Comparison of ENCODE assay signal across 11 cellular contexts in genomic region chr17:68103148-68103547, GRCh38.
A peak's percentile ranks its signal among the peaks of the same experiment; 100 is the strongest.
DNase-seq lines count a peak whose midpoint lies in the region; ATAC-seq and TF ChIP-seq lines count a peak whose summit lies in the region.
"Had no signal": no experiment of that assay in that cellular context is flagged by ENCODE, and none has a peak within 500 bp of the region (broad histone marks: within the 10 kb centered on the region; RNA-seq: fewer than 3 reads in every experiment).

No MANE protein-coding gene starts in this region.

- H3K4me1 Mint-ChIP-seq in T-helper 2 cell treated with Interferon-gamma antibody and Interleukin-4, amounts not matched to agents 5 μg/mL and 100 μg/mL, for 36 hours (ENCODE audit: low read depth), result peaks cover 39% of the 10 kb centered on the region

- TF ChIP-seq CTCF in RWPE2 (IDR thresholded peaks at IDR 0.05; ENCODE audit: poor library complexity, severe bottlenecking) (no peak), esophagus squamous epithelium (IDR thresholded peaks at IDR 0.05) (no peak)

- H3K9ac ChIP-seq in skeletal muscle satellite cell (ENCODE audit: low read depth, low read length), result no peak overlapping the region
- H3K9ac ChIP-seq: BLaER1 treated with 17β-estradiol and CSF1 and Interleukin-3, amounts not matched to agents 10 nM and 100 nM had no signal

- no peaks in the 10 kb centered on the region for H3K27me3 ChIP-seq in RWPE2 (ENCODE audit: insufficient read depth, poor library complexity, severe bottlenecking)
- no peaks in the 10 kb centered on the region for H3K27me3 ChIP-seq in esophagus squamous epithelium
- no peaks in the 10 kb centered on the region for H3K27me3 ChIP-seq in skeletal muscle satellite cell (ENCODE audit: control insufficient read depth, insufficient read depth, low read length)
- H3K27me3 ChIP-seq: body of pancreas had no signal

- peaks cover 1% of the 10 kb centered on the region for H3K9me3 Mint-ChIP-seq in T-helper 2 cell treated with Interferon-gamma antibody and Interleukin-4, amounts not matched to agents 5 μg/mL and 100 μg/mL, for 36 hours
- H3K9me3 Mint-ChIP-seq: T-helper 1 cell treated with Interleukin-12 subunit alpha and Interleukin-12 subunit beta and Interleukin-4 antibody, amounts not matched to agents 30 μg/mL and 1 μg/mL, for 36 hours had no signal

- H3K4me2 ChIP-seq in skeletal muscle satellite cell (ENCODE audit: low read length), result peak overlapping the region; percentile 93

- H3K9me3 ChIP-seq in RWPE2 (ENCODE audit: severe bottlenecking), result no peaks in the 10 kb centered on the region
- no peaks in the 10 kb centered on the region for H3K9me3 ChIP-seq in esophagus squamous epithelium
- no peaks in the 10 kb centered on the region for H3K9me3 ChIP-seq in skeletal muscle satellite cell (replicated peaks; ENCODE audit: low read length)
- H3K9me3 ChIP-seq: body of pancreas had no signal

- peak overlapping the region; percentile 94 for H3K4me3 Mint-ChIP-seq in T-helper 2 cell treated with Interferon-gamma antibody and Interleukin-4, amounts not matched to agents 5 μg/mL and 100 μg/mL, for 36 hours

- peaks cover 2% of the 10 kb centered on the region for H3K27me3 Mint-ChIP-seq in T-helper 2 cell treated with Interferon-gamma antibody and Interleukin-4, amounts not matched to agents 5 μg/mL and 100 μg/mL, for 36 hours (ENCODE audit: low read depth)

- H3K27ac Mint-ChIP-seq in T-helper 2 cell treated with Interferon-gamma antibody and Interleukin-4, amounts not matched to agents 5 μg/mL and 100 μg/mL, for 36 hours, result peak overlapping the region; percentile 34

- TF ChIP-seq POLR2A in esophagus squamous epithelium (IDR thresholded peaks at IDR 0.05), result no peak

- peaks cover 30% of the 10 kb centered on the region for H3K36me3 Mint-ChIP-seq in T-helper 2 cell treated with Interferon-gamma antibody and Interleukin-4, amounts not matched to agents 5 μg/mL and 100 μg/mL, for 36 hours (ENCODE audit: low read depth)

- H3K36me3 ChIP-seq in RWPE2 (ENCODE audit: low read depth), result 0 out of 2 replicates have a peak, but pooled peaks cover under 1% of the 10 kb centered on the region
- H3K36me3 ChIP-seq in esophagus squamous epithelium, result no peaks in the 10 kb centered on the region
- H3K36me3 ChIP-seq in skeletal muscle satellite cell (ENCODE audit: insufficient read depth, low read length), result no peaks in the 10 kb centered on the region

- H3K4me1 ChIP-seq in RWPE2 (ENCODE audit: insufficient read depth, poor library complexity, severe bottlenecking) (no peaks in the 10 kb centered on the region), esophagus squamous epithelium (peaks cover 6 to 49% (median 6%) of the 10 kb centered on the region in 3 donors), skeletal muscle satellite cell (ENCODE audit: control insufficient read depth, insufficient read depth, low read length) (peaks cover 9% of the 10 kb centered on the region)

- intact Hi-C loops in esophagus squamous epithelium (cut with DNase I), result no loop called here

- ATAC-seq in RWPE2 (ENCODE audit: low read depth) (no peak), GM18867 (IDR thresholded peaks at IDR 0.05; ENCODE audit: unreplicated experiment) (no peak)
- ATAC-seq: body of pancreas had no signal

- DNase-seq in T-helper 2 cell treated with Interferon-gamma antibody and Interleukin-4, amounts not matched to agents 5 μg/mL and 100 μg/mL, for 36 hours (ENCODE audit: low spot score), result no peak
- DNase-seq in T-helper 2 cell (no peak), RWPE2 (ENCODE audit: low spot score) (no peak), esophagus squamous epithelium (lab: John Stamatoyannopoulos, UW) (no peak), Kasumi-1 (lab: John Stamatoyannopoulos, UW) (no peak), germinal center (ENCODE audit: low spot score) (no peak)
- DNase-seq: body of pancreas had no signal

- peak overlapping the region; percentile 45 for H3K27ac ChIP-seq in RWPE2 (ENCODE audit: poor library complexity, severe bottlenecking)
- H3K27ac ChIP-seq in esophagus squamous epithelium, result peak overlapping the region in 1 of 4 donors; percentile 89
- H3K27ac ChIP-seq: BLaER1 treated with 17β-estradiol and CSF1 and Interleukin-3, amounts not matched to agents 10 nM and 100 nM had no signal

- H3K4me3 ChIP-seq in RWPE2 (ENCODE audit: severe bottlenecking), result peak overlapping the region; percentile 66
- H3K4me3 ChIP-seq in esophagus squamous epithelium, result peak overlapping the region in 3 of 4 donors; percentile 76 to 90 (median 77)
- peak overlapping the region; percentile 91 for H3K4me3 ChIP-seq in skeletal muscle satellite cell (ENCODE audit: low read length)
